Comparison of ENCODE assay signal across 26 cellular contexts in the genomic region with DNA sequence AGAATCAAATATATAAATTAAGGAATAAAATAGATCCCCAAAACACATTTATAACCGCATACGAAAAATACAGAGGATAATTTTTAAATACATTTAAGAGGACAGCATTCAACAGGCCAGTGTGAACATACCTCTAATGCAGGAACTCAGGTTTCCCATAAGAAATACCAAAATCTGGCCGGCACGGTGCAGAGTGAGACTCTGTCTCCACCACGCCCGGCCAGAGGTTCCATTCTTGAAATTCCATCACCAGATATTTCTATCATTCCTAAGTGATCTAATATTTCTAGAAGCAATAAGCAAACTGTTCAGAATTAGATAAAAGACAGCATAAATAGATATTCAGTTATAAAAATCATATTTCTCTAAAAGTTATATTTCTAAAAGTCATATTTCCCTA.
"Had no signal": no experiment of that assay in that cellular context is flagged by ENCODE, and none has a peak within 500 bp of the region (broad histone marks: within the 10 kb centered on the region; RNA-seq: fewer than 3 reads in every experiment).

No MANE protein-coding gene starts in this region.

- DNase-seq: hippocampal formation; kidney; left colon; left lung; lower lobe of right lung; mesendoderm; naive thymus-derived CD4-positive, alpha-beta T cell; pancreas; posterior cingulate gyrus; retina; right cardiac atrium; stimulated activated CD4-positive, alpha-beta T cell treated with anti-CD3 and anti-CD28 coated beads, Interleukin-12 subunit alpha, Interleukin-12 subunit beta, amount 100 ng/mL, for 4 hours; stimulated activated CD4-positive, alpha-beta T cell treated with anti-CD3 and anti-CD28 coated beads, Interleukin-15, amount 100 ng/mL, for 24 hours; stimulated activated CD4-positive, alpha-beta T cell treated with anti-CD3 and anti-CD28 coated beads, Interleukin-2, amount 100 ng/mL, for 24 hours; stimulated activated CD4-positive, alpha-beta T cell treated with anti-CD3 and anti-CD28 coated beads, Interleukin-4, amount 100 ng/mL, for 1 hour; stimulated activated naive B cell treated with anti-CD40 and anti-IgM and Interleukin-4, amounts not matched to agents 10 μg/mL and 1 μg/mL and 100 μg/mL, for 72 hours; stimulated activated naive CD8-positive, alpha-beta T cell treated with anti-CD3 and anti-CD28 coated beads, Interleukin-15, Interleukin-2, amounts not matched to agents 100 U/mL and 50 U/mL, for 24 hours; stomach; tibial artery; uterus had no signal

- H3K4me3 Mint-ChIP-seq: mesothelial cell of epicardium; naive thymus-derived CD4-positive, alpha-beta T cell; natural killer cell treated with Interleukin-12 subunit alpha and Interleukin-12 subunit beta and Interleukin-15 and Interleukin-18, amount 100 ng/mL, for 72 hours; stimulated activated naive B cell treated with anti-CD40 and anti-IgM and Interleukin-4, amounts not matched to agents 10 μg/mL and 1 μg/mL and 100 μg/mL, for 72 hours; type B pancreatic cell had no signal

- H3K9me3 ChIP-seq: pancreas, prostate gland had no signal

- H3K4me3 ChIP-seq: left lung, lower lobe of right lung, pancreas, prostate gland, skin epidermis, stomach, thoracic aorta, tibial artery, uterus had no signal

- H3K27me3 Mint-ChIP-seq: natural killer cell treated with Interleukin-12 subunit alpha and Interleukin-12 subunit beta and Interleukin-15 and Interleukin-18, amount 100 ng/mL, for 72 hours; type B pancreatic cell had no signal

- H3K27ac Mint-ChIP-seq: mesothelial cell of epicardium; naive thymus-derived CD4-positive, alpha-beta T cell; natural killer cell treated with Interleukin-12 subunit alpha and Interleukin-12 subunit beta and Interleukin-15 and Interleukin-18, amount 100 ng/mL, for 72 hours; stimulated activated naive B cell treated with anti-CD40 and anti-IgM and Interleukin-4, amounts not matched to agents 10 μg/mL and 1 μg/mL and 100 μg/mL, for 72 hours; type B pancreatic cell had no signal

- H3K27me3 ChIP-seq: left lung, pancreas, uterus had no signal

- H3K4me1 ChIP-seq: left lung, lower lobe of right lung, pancreas, prostate gland, stomach, tibial artery, uterus had no signal

- H3K36me3 ChIP-seq: left lung, lower lobe of right lung, pancreas, prostate gland, stomach, thoracic aorta, tibial artery, uterus had no signal

- H3K36me3 Mint-ChIP-seq: type B pancreatic cell had no signal

- H3K27ac ChIP-seq: left lung, lower lobe of right lung, pancreas, prostate gland, skin epidermis, stomach, thoracic aorta, tibial artery, uterus had no signal

- H3K4me1 Mint-ChIP-seq: mesothelial cell of epicardium; stimulated activated naive B cell treated with anti-CD40 and anti-IgM and Interleukin-4, amounts not matched to agents 10 μg/mL and 1 μg/mL and 100 μg/mL, for 72 hours had no signal
